ENCODE assay signal across 20 cellular contexts in the genomic region with DNA sequence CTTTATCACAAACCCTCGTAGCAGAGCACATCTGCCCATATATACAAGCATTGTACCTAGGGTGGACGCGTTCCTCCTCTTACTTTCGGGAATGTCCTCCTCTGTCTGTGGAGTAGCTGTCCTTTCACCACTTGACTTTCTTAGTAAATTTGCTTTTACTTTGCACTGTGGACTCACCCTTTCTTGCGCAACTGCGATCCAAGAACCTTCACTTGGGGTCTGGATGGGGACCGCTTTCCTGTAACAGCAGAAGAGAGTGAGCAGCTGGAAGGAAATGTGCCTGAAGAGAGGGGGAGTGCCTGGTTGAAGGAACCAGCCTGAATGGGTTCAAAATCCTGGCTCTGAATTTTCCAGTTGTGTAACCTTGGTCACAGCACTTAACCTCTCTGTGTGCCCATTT.
"Had no signal": no experiment of that assay in that cellular context is flagged by ENCODE, and none has a peak within 500 bp of the region (broad histone marks: within the 10 kb centered on the region; RNA-seq: fewer than 3 reads in every experiment).

No MANE protein-coding gene starts in this region.

- H3K27ac Mint-ChIP-seq: activated CD4-positive, alpha-beta memory T cell treated with anti-CD3 and anti-CD28 coated beads for 36 hours; activated naive CD4-positive, alpha-beta T cell treated with anti-CD3 and anti-CD28 coated beads, Interleukin-2, amount 50 U/mL, for 72 hours; natural killer cell treated with Interleukin-12 subunit alpha and Interleukin-12 subunit beta and Interleukin-15 and Interleukin-18, amount 100 ng/mL, for 72 hours had no signal

- H3K4me3 ChIP-seq: smooth muscle cell, testis, vagina had no signal

- DNase-seq: activated CD4-positive, alpha-beta memory T cell treated with anti-CD3 and anti-CD28 coated beads for 36 hours; activated gamma-delta T cell; activated T-cell treated with anti-CD3 and anti-CD28 coated beads, Interleukin-2, amount 50 U/mL, for 4 hours; hippocampal formation; left ventricle myocardium inferior; mesendoderm; posterior cingulate gyrus; stimulated activated naive CD8-positive, alpha-beta T cell treated with anti-CD3 and anti-CD28 coated beads, Interleukin-15, amount 100 ng/mL, for 72 hours; T-helper 1 cell; T1000; testis had no signal

- H3K9me3 Mint-ChIP-seq: activated CD4-positive, alpha-beta memory T cell treated with anti-CD3 and anti-CD28 coated beads for 36 hours; activated naive CD4-positive, alpha-beta T cell treated with anti-CD3 and anti-CD28 coated beads, Interleukin-2, amount 50 U/mL, for 72 hours; activated T-cell treated with anti-CD3 and anti-CD28 coated beads, Interleukin-2, amount 50 U/mL, for 4 hours; central memory CD8-positive, alpha-beta T cell; natural killer cell treated with Interleukin-12 subunit alpha and Interleukin-12 subunit beta and Interleukin-15 and Interleukin-18, amount 100 ng/mL, for 72 hours; stimulated activated naive CD8-positive, alpha-beta T cell treated with anti-CD3 and anti-CD28 coated beads, Interleukin-15, amount 100 ng/mL, for 72 hours had no signal

- ATAC-seq: activated naive CD4-positive, alpha-beta T cell treated with anti-CD3 and anti-CD28 coated beads, Interleukin-2, amount 50 U/mL, for 72 hours; natural killer cell treated with Interleukin-12 subunit alpha and Interleukin-12 subunit beta and Interleukin-15 and Interleukin-18, amount 100 ng/mL, for 72 hours had no signal

- H3K27me3 ChIP-seq: esophagus muscularis mucosa, right atrium auricular region, testis, vagina had no signal

- FAIRE-seq: keratinocyte had no signal

- H3K36me3 ChIP-seq: esophagus muscularis mucosa, left ventricle myocardium inferior, right atrium auricular region, vagina had no signal

- H3K4me3 Mint-ChIP-seq: activated CD4-positive, alpha-beta memory T cell treated with anti-CD3 and anti-CD28 coated beads for 36 hours; brain; natural killer cell treated with Interleukin-12 subunit alpha and Interleukin-12 subunit beta and Interleukin-15 and Interleukin-18, amount 100 ng/mL, for 72 hours had no signal

- H3K36me3 Mint-ChIP-seq: activated CD4-positive, alpha-beta memory T cell treated with anti-CD3 and anti-CD28 coated beads for 36 hours; activated naive CD4-positive, alpha-beta T cell treated with anti-CD3 and anti-CD28 coated beads, Interleukin-2, amount 50 U/mL, for 72 hours; brain; natural killer cell treated with Interleukin-12 subunit alpha and Interleukin-12 subunit beta and Interleukin-15 and Interleukin-18, amount 100 ng/mL, for 72 hours had no signal

- H3K9me3 ChIP-seq: esophagus muscularis mucosa, left ventricle myocardium inferior, right atrium auricular region, testis, vagina had no signal
